ENCODE assay signal across 8 cellular contexts in genomic region chr6:113564401-113565161, GRCh38.
DNase-seq lines count a peak whose midpoint lies in the region; ATAC-seq and TF ChIP-seq lines count a peak whose summit lies in the region.

No MANE protein-coding gene starts in this region.

- no peaks in the 10 kb centered on the region for H3K27me3 ChIP-seq in muscle layer of colon (ENCODE audit: control insufficient read depth in 1 of 2, insufficient read depth in 2 of 2, low read length in 2 of 2)

- peak overlapping the region; percentile 69 for H3K9ac ChIP-seq in muscle layer of colon (ENCODE audit: low read length)

- peak overlapping the region in 1 of 2 donors; percentile 49 for H3K4me3 ChIP-seq in muscle layer of colon (ENCODE audit: low read depth in 1 of 2, low read length in 2 of 2)

- ATAC-seq in GM18907 (IDR thresholded peaks at IDR 0.05; ENCODE audit: unreplicated experiment) (peak; percentile 79), HG03521 (IDR thresholded peaks at IDR 0.05; ENCODE audit: unreplicated experiment) (peak; percentile 56)

- H3K27ac ChIP-seq in muscle layer of colon (ENCODE audit: low read depth, low read length), result peak overlapping the region; percentile 52

- DNase-seq in fibroblast of gingiva (ENCODE audit: low read depth), result peak; percentile 96
- no peak for DNase-seq in NCI-H1930 (lab: John Stamatoyannopoulos, UW)
- no peak for DNase-seq in activated naive CD4-positive, alpha-beta T cell treated with anti-CD3 and anti-CD28 coated beads, Interleukin-2, amount 50 U/mL, for 16 hours
- DNase-seq in NOMO-1 (lab: John Stamatoyannopoulos, UW; ENCODE audit: unreplicated experiment in 2 of 2), result no peak

- peaks cover 19% of the 10 kb centered on the region for H3K4me1 ChIP-seq in muscle layer of colon (ENCODE audit: insufficient read depth, low read length)

- H3K9me3 ChIP-seq in muscle layer of colon (ENCODE audit: low read length), result no peaks in the 10 kb centered on the region

- no peaks in the 10 kb centered on the region for H3K36me3 ChIP-seq in muscle layer of colon (ENCODE audit: insufficient read depth, low read length)

TF ChIP-seq in PFSK-1, 5 proteins besides CTCF, POLR2A, EP300 and RAD21:
- 0 out of 2 replicates have a peak, but pooled peaks have one; percentile 61 for TF ChIP-seq SIN3A (IDR thresholded peaks at IDR 0.05; ENCODE audit: borderline replicate concordance, insufficient read depth, low read length)
- TF ChIP-seq REST (IDR thresholded peaks at IDR 0.05; ENCODE audit: insufficient read depth in 1 of 2, low read depth in 2 of 2, low read length in 2 of 2), result peak in 1 of 2 experiments; percentile 37; a peak in 1 of 4 replicates
- 0 out of 2 replicates have a peak, but pooled peaks have one; percentile 38 for TF ChIP-seq TAF1 (IDR thresholded peaks at IDR 0.05; ENCODE audit: borderline replicate concordance, insufficient read depth, low read length)
- TF ChIP-seq POLR2AphosphoS5 (IDR thresholded peaks at IDR 0.05; ENCODE audit: low read depth, low read length), result peak; percentile 28; the same call in 1 of the 2 replicates
- TF ChIP-seq FOXP2 (optimal IDR thresholded peaks at IDR 0.05; ENCODE audit: borderline replicate concordance, extremely low read depth, extremely low read length, insufficient read depth), result peak; percentile 47
TF ChIP-seq in PFSK-1: peak in this region for 5.
